23 cellular contexts compared by ENCODE assay signal in the genomic region with DNA sequence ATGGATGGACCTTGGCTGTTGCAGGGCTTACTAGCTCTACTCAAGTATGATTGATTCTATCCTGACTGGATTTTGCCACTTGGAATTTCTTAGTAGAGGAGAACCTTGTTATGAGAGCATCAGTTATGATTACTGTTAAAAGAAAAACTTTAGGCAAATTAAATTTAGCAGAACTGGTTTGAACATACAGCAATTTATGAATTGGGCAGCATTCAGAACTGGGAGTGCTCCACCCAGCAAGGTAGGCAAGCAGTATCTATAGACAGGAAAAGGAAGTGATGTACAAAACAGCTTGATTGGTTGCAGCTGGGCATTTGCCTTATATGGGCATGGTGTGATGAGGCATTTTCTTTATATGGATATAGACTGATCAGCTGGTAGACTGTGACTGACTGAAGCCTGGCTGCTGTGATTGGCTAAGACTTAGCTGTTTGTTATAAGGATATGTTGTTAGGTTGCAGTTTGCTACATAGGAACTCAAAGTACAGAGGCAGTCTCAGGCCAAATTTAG. TPM values are rescaled to one million over a fixed set of nuclear protein-coding genes. Genes with fewer than 3 reads are reported as not detected.
A peak's percentile ranks its signal among the peaks of the same experiment; 100 is the strongest.
DNase-seq lines count a peak whose midpoint lies in the region; ATAC-seq and TF ChIP-seq lines count a peak whose summit lies in the region.
"Had no signal": no experiment of that assay in that cellular context is flagged by ENCODE, and none has a peak within 500 bp of the region (broad histone marks: within the 10 kb centered on the region; RNA-seq: fewer than 3 reads in every experiment).

No MANE protein-coding gene starts in this region.

- peaks cover 29% of the 10 kb centered on the region for H3K4me1 ChIP-seq in CD8-positive, alpha-beta memory T cell (ENCODE audit: insufficient read depth, low read length)
- peaks cover 6% of the 10 kb centered on the region for H3K4me1 ChIP-seq in foreskin keratinocyte

- H3K4me3 Mint-ChIP-seq in CD14-positive monocyte, result no peak overlapping the region
- H3K4me3 Mint-ChIP-seq in CD8-positive, alpha-beta memory T cell, result no peak overlapping the region
- H3K4me3 Mint-ChIP-seq: activated B cell treated with CpG ODN at 0.5 μM for 24 hours; H9; nephron progenitor cell; T-helper 2 cell treated with Interferon-gamma antibody and Interleukin-4, amounts not matched to agents 5 μg/mL and 100 μg/mL, for 36 hours had no signal

- CTCF ChIA-PET in CD8-positive, alpha-beta memory T cell (lab: Charles Lee), result interaction anchor here (1.9 kb wide), 1 partner anchor 58 kb away, joined by 6 read pairs; no protein-coding TSS in a partner anchor

- peak overlapping the region in 4 of 7 donors; percentile 10 to 60 (median 34) for H3K27ac Mint-ChIP-seq in CD14-positive monocyte
- H3K27ac Mint-ChIP-seq in CD8-positive, alpha-beta memory T cell, result peak overlapping the region in 5 of 8 donors; percentile 23 to 86 (median 63)
- H3K27ac Mint-ChIP-seq: activated B cell treated with CpG ODN at 0.5 μM for 24 hours; H9; nephron progenitor cell; progenitor cell of endocrine pancreas; T-helper 2 cell treated with Interferon-gamma antibody and Interleukin-4, amounts not matched to agents 5 μg/mL and 100 μg/mL, for 36 hours had no signal

- no peaks in the 10 kb centered on the region for H3K27me3 ChIP-seq in CD8-positive, alpha-beta memory T cell (ENCODE audit: insufficient read depth, low read length, poor library complexity, severe bottlenecking)
- no peaks in the 10 kb centered on the region for H3K27me3 ChIP-seq in foreskin keratinocyte

- POLR2A ChIA-PET in CD8-positive, alpha-beta memory T cell (lab: Charles Lee), result interaction anchor here (1.0 kb wide), 1 partner anchor 17 kb away, joined by 3 read pairs; no protein-coding TSS in a partner anchor

- H3K9me3 Mint-ChIP-seq in CD14-positive monocyte, result peaks cover 0 to 14% (median 12%) of the 10 kb centered on the region in 7 donors
- H3K9me3 Mint-ChIP-seq in CD8-positive, alpha-beta memory T cell, result peaks cover 7 to 9% (median 8%) of the 10 kb centered on the region in 5 donors

- TF ChIP-seq CTCF in CD14-positive monocyte (IDR thresholded peaks at IDR 0.05) (no peak), foreskin keratinocyte (conservative IDR thresholded peaks at IDR 0.05) (no peak)

- no peak overlapping the region for H3K27ac ChIP-seq in CD8-positive, alpha-beta memory T cell (ENCODE audit: low read depth, low read length)
- no peak overlapping the region for H3K27ac ChIP-seq in foreskin keratinocyte

- intact Hi-C loops in CD14-positive monocyte (cut with micrococcal nuclease), result no loop called here

- H3K4me3 ChIP-seq in CD8-positive, alpha-beta memory T cell (ENCODE audit: low read length), result no peak overlapping the region

- H3K9me3 ChIP-seq in CD8-positive, alpha-beta memory T cell (ENCODE audit: low read length), result peaks cover 10% of the 10 kb centered on the region

- no peaks in the 10 kb centered on the region for H3K36me3 ChIP-seq in CD8-positive, alpha-beta memory T cell (ENCODE audit: insufficient read depth, low read length)

- H3K4me1 Mint-ChIP-seq in CD14-positive monocyte, result peaks cover 7% of the 10 kb centered on the region
- peaks cover 28 to 43% (median 43%) of the 10 kb centered on the region in 3 donors for H3K4me1 Mint-ChIP-seq in CD8-positive, alpha-beta memory T cell
- H3K4me1 Mint-ChIP-seq: activated B cell treated with CpG ODN at 0.5 μM for 24 hours had no signal

- ATAC-seq in foreskin keratinocyte (peak; percentile 17), HG02870 (IDR thresholded peaks at IDR 0.05; ENCODE audit: unreplicated experiment) (no peak), HG03442 (IDR thresholded peaks at IDR 0.05; ENCODE audit: unreplicated experiment) (no peak)
- ATAC-seq: Panc1 had no signal

- peaks cover 90 to 98% of the 10 kb centered on the region in 2 donors for H3K36me3 Mint-ChIP-seq in CD14-positive monocyte
- H3K36me3 Mint-ChIP-seq in CD8-positive, alpha-beta memory T cell, result peaks cover 7 to 23% (median 18%) of the 10 kb centered on the region in 3 donors

- no peaks in the 10 kb centered on the region for H3K27me3 Mint-ChIP-seq in CD14-positive monocyte (ENCODE audit: low read depth in 3 of 3)
- H3K27me3 Mint-ChIP-seq in CD8-positive, alpha-beta memory T cell, result no peaks in the 10 kb centered on the region
- H3K27me3 Mint-ChIP-seq: activated B cell treated with CpG ODN at 0.5 μM for 24 hours had no signal

- no peak for DNase-seq in CD14-positive monocyte (ENCODE audit: low spot score)
- no peak for DNase-seq in CD8-positive, alpha-beta memory T cell
- DNase-seq in OCI-M1 (lab: John Stamatoyannopoulos, UW), result peak; percentile 9
- DNase-seq in foreskin keratinocyte, result no peak
- no peak for DNase-seq in activated CD4-positive, CD25-positive, alpha-beta regulatory T cell (lab: John Stamatoyannopoulos, UW)
- DNase-seq: activated B cell treated with CpG ODN at 0.5 μM for 24 hours; activated gamma-delta T cell; AML-193; aorta; DMS79; H9; KBM-7; NCI-H1417; NCI-H774; nephron progenitor cell; stimulated activated CD4-positive, alpha-beta T cell treated with anti-CD3 and anti-CD28 coated beads, Interleukin-4, amount 100 ng/mL, for 1 hour; substantia nigra had no signal

RNA-seq across cellular contexts. Expression of a gene that starts 17.6 kb away (rescaled TPM):
- polyA plus RNA-seq in CD14-positive monocyte (10 to 100 TPM; 35.9 to 57.9 TPM), foreskin keratinocyte (8.6 and 9.0 TPM in 2 replicates)
- total RNA-seq in CD8-positive, alpha-beta memory T cell, result 100 to 1,000 TPM; 144 to 152 TPM
- polyA plus RNA-seq in CD8-positive, alpha-beta memory T cell, result 105 TPM
- total RNA-seq in foreskin keratinocyte, result 30.0 and 30.6 TPM in 2 replicates

RNA-seq across cellular contexts. Expression of a gene that starts 30.9 kb away (rescaled TPM):
- polyA plus RNA-seq in CD14-positive monocyte (10 to 100 TPM; 18.5 to 29.7 TPM), foreskin keratinocyte (0.44 and 0.45 TPM in 2 replicates)
- 1 to 10 TPM; 1.8 TPM for total RNA-seq in CD8-positive, alpha-beta memory T cell
- polyA plus RNA-seq in CD8-positive, alpha-beta memory T cell, result 1.9 TPM
- total RNA-seq in foreskin keratinocyte, result 0.92 and 1.1 TPM in 2 replicates
- total RNA-seq: progenitor cell of endocrine pancreas, SK-MEL-5 had no signal

RNA-seq across cellular contexts. Expression of a gene that starts 43.2 kb away (rescaled TPM):
- polyA plus RNA-seq in CD14-positive monocyte (10 to 100 TPM; 51.0 to 83.2 TPM), foreskin keratinocyte (not detected in 2 replicates)
- total RNA-seq in CD8-positive, alpha-beta memory T cell, result 10 to 100 TPM; 25.0 to 27.8 TPM
- polyA plus RNA-seq in CD8-positive, alpha-beta memory T cell, result 61.7 TPM
- total RNA-seq in foreskin keratinocyte, result not detected in 2 replicates
- total RNA-seq: H9, progenitor cell of endocrine pancreas, SK-MEL-5 had no signal

Comparison
In these comparisons a context has a peak if more than half of its experiments do, and no peak if none do; other contexts are left out.
1. RNA of a gene that starts 43.2 kb away (polyA plus RNA-seq): 51.0 to 83.2 TPM in CD14-positive monocyte and 61.7 TPM in CD8-positive, alpha-beta memory T cell (single experiment); not detected in foreskin keratinocyte; every median in the first group is over 10 times any median in the second.